Comparison of ENCODE assay signal across 8 cellular contexts in genomic region chr4:78056265-78057129, GRCh38. TPM values are rescaled to one million over a fixed set of nuclear protein-coding genes. Genes with fewer than 3 reads are reported as not detected.
DNase-seq lines count a peak whose midpoint lies in the region; ATAC-seq and TF ChIP-seq lines count a peak whose summit lies in the region.

No MANE protein-coding gene starts in this region.

- peak overlapping the region; percentile 84 for H3K9ac ChIP-seq in ES-I3 (ENCODE audit: low read depth, low read length)

- H3K27ac ChIP-seq in SJSA1 = no peak overlapping the region

- H3K9me3 ChIP-seq in ES-I3 (ENCODE audit: control insufficient read depth, insufficient read depth, low read length) = no peaks in the 10 kb centered on the region
- no peaks in the 10 kb centered on the region; the same call in 1 of the 2 replicates for H3K9me3 ChIP-seq in SJSA1 (replicated peaks)

- DNase-seq in LHCN-M2 (ENCODE audit: low read depth) (peak; percentile 85), SJSA1 (ENCODE audit: low read depth in 1 of 2, low spot score in 2 of 2) (peak in 1 of 2 experiments; percentile 22), choroid plexus epithelial cell (ENCODE audit: low read depth) (peak; percentile 72), kidney glomerular epithelial cell (lab: John Stamatoyannopoulos, UW) (peak; percentile 78)
- DNase-seq in stimulated activated CD4-positive, alpha-beta T cell treated with anti-CD3 and anti-CD28 coated beads, Interleukin-1b, Interleukin-23, amount 100 ng/mL, for 48 hours = peak; percentile 30
- no peak for DNase-seq in activated CD4-positive, CD25-positive, alpha-beta regulatory T cell treated with anti-CD3 and anti-CD28 coated beads, Interleukin-2, amount 50 U/mL, for 72 hours

- H3K4me3 ChIP-seq in SJSA1 (peak overlapping the region; percentile 26), choroid plexus epithelial cell (ENCODE audit: low read depth, low read length) (peak overlapping the region; percentile 60)

- no peak for TF ChIP-seq CTCF in choroid plexus epithelial cell (conservative IDR thresholded peaks at IDR 0.05; ENCODE audit: low read depth, low read length)

- H3K4me1 ChIP-seq in ES-I3 (ENCODE audit: insufficient read depth, low read length) = peaks cover 3% of the 10 kb centered on the region; the same call in 1 of the 2 replicates
- H3K4me1 ChIP-seq in SJSA1 (replicated peaks) = peaks cover 24% of the 10 kb centered on the region

- H3K36me3 ChIP-seq in ES-I3 (ENCODE audit: insufficient read depth, low read length) (no peaks in the 10 kb centered on the region), SJSA1 (no peaks in the 10 kb centered on the region)

- peak; percentile 55 for ATAC-seq in GM21786 (IDR thresholded peaks at IDR 0.05; ENCODE audit: unreplicated experiment)

- peaks cover 50% of the 10 kb centered on the region for H3K27me3 ChIP-seq in SJSA1 (replicated peaks)

RNA-seq across cellular contexts. Expression of gene FRAS1, which starts 0.6 kb away (rescaled TPM):
- 1.9 and 3.0 TPM in 2 replicates for total RNA-seq in LHCN-M2 (2014; rRNA removed)
- 4.8 TPM for polyA plus RNA-seq in LHCN-M2 (2012)
- total RNA-seq in SJSA1 (2014; rRNA removed; shearing (Covaris generic)) = 0.19 and 0.21 TPM in 2 replicates
